In genomic region chr16:55543470-55543869, GRCh38 we compare ENCODE assay signal across 8 cellular contexts. TPM values are rescaled to one million over a fixed set of nuclear protein-coding genes. Genes with fewer than 3 reads are reported as not detected.
DNase-seq lines count a peak whose midpoint lies in the region; ATAC-seq and TF ChIP-seq lines count a peak whose summit lies in the region.

No MANE protein-coding gene starts in this region.

- WGBS in body of pancreas, 2 donors, result 9 to 12% methylated on average over 2 of the region's 2 CpGs

- no peak overlapping the region for H3K27ac ChIP-seq in body of pancreas

- no peak for TF ChIP-seq POLR2A in body of pancreas (IDR thresholded peaks at IDR 0.05)

- DNase-seq in A172 (ENCODE audit: low spot score) (peak; percentile 46), body of pancreas (no peak), left lobe of liver (ENCODE audit: low spot score) (no peak), NCI-H510A (lab: John Stamatoyannopoulos, UW) (no peak), posterior cingulate gyrus (no peak)

- ATAC-seq in body of pancreas (no peak), left lobe of liver (peak; percentile 85), HG03354 (IDR thresholded peaks at IDR 0.05; ENCODE audit: poor library complexity, severe bottlenecking, unreplicated experiment) (no peak), GM18861 (IDR thresholded peaks at IDR 0.05; ENCODE audit: unreplicated experiment) (no peak)

- TF ChIP-seq EP300 in Ishikawa (IDR thresholded peaks at IDR 0.05; ENCODE audit: borderline replicate concordance), result no peak

- H3K36me3 ChIP-seq in body of pancreas (replicated peaks in 1 of 2; ENCODE audit: insufficient read depth in 1 of 2, low read depth in 2 of 2), result no peaks in the 10 kb centered on the region

- TF ChIP-seq CTCF in body of pancreas (IDR thresholded peaks at IDR 0.05), result peak in 6 of 7 experiments; percentile 21 to 60 (median 53)

- intact Hi-C loops in body of pancreas (cut with DNase I) (no loop called here), posterior cingulate gyrus (cut with DNase I) (loop anchor here (1.0 to 5.0 kb wide), 4 partner anchors 41 to 159 kb away; no protein-coding TSS in a partner anchor)

- H3K4me1 ChIP-seq in body of pancreas, result no peaks in the 10 kb centered on the region

- no peaks in the 10 kb centered on the region for H3K27me3 ChIP-seq in body of pancreas

- TF ChIP-seq RAD21 in Ishikawa (IDR thresholded peaks at IDR 0.05; ENCODE audit: low read depth), result peak; percentile 12; the same call in 1 of the 2 replicates

- no peak overlapping the region for H3K4me3 ChIP-seq in body of pancreas

- H3K9me3 ChIP-seq in body of pancreas, result no peaks in the 10 kb centered on the region

TF ChIP-seq in Ishikawa, 13 proteins besides CTCF, POLR2A, EP300 and RAD21:
- no peak for TF ChIP-seq CREB1 (IDR thresholded peaks at IDR 0.05; ENCODE audit: low read depth)
- no peak for TF ChIP-seq NFIC (IDR thresholded peaks at IDR 0.05)
- no peak for TF ChIP-seq ZBTB7A (IDR thresholded peaks at IDR 0.05; ENCODE audit: low read depth)
- no peak for TF ChIP-seq TEAD4 (IDR thresholded peaks at IDR 0.05)
- TF ChIP-seq, protein P1, sequence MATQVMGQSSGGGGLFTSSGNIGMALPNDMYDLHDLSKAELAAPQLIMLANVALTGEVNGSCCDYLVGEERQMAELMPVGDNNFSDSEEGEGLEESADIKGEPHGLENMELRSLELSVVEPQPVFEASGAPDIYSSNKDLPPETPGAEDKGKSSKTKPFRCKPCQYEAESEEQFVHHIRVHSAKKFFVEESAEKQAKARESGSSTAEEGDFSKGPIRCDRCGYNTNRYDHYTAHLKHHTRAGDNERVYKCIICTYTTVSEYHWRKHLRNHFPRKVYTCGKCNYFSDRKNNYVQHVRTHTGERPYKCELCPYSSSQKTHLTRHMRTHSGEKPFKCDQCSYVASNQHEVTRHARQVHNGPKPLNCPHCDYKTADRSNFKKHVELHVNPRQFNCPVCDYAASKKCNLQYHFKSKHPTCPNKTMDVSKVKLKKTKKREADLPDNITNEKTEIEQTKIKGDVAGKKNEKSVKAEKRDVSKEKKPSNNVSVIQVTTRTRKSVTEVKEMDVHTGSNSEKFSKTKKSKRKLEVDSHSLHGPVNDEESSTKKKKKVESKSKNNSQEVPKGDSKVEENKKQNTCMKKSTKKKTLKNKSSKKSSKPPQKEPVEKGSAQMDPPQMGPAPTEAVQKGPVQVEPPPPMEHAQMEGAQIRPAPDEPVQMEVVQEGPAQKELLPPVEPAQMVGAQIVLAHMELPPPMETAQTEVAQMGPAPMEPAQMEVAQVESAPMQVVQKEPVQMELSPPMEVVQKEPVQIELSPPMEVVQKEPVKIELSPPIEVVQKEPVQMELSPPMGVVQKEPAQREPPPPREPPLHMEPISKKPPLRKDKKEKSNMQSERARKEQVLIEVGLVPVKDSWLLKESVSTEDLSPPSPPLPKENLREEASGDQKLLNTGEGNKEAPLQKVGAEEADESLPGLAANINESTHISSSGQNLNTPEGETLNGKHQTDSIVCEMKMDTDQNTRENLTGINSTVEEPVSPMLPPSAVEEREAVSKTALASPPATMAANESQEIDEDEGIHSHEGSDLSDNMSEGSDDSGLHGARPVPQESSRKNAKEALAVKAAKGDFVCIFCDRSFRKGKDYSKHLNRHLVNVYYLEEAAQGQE (IDR thresholded peaks at IDR 0.05; ENCODE audit: low read depth), result no peak
- no peak for TF ChIP-seq EGR1 (IDR thresholded peaks at IDR 0.05)
- no peak for TF ChIP-seq YY1 (IDR thresholded peaks at IDR 0.05; ENCODE audit: low read depth)
- TF ChIP-seq, protein P2, sequence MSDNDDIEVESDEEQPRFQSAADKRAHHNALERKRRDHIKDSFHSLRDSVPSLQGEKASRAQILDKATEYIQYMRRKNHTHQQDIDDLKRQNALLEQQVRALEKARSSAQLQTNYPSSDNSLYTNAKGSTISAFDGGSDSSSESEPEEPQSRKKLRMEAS (IDR thresholded peaks at IDR 0.05), result no peak
- no peak for TF ChIP-seq TAF1 (IDR thresholded peaks at IDR 0.05; ENCODE audit: low read depth)
- TF ChIP-seq FOXM1 (IDR thresholded peaks at IDR 0.05; ENCODE audit: borderline replicate concordance, low read depth), result no peak
- no peak for TF ChIP-seq CEBPB (IDR thresholded peaks at IDR 0.05)

RNA-seq across cellular contexts. Expression of gene CAPNS2, which starts 23.0 kb away (rescaled TPM):
- total RNA-seq in A172 (2014; rRNA removed; shearing (Covaris generic)), result 0.22 TPM in 1 of 2 replicates, not detected in the other
- total RNA-seq in body of pancreas (1 to 10 TPM in 1 of 2 donors, not detected in 1; 1.0 TPM), left lobe of liver (not detected)

RNA-seq across cellular contexts. Expression of gene LPCAT2, which starts 34.6 kb away (rescaled TPM):
- total RNA-seq in A172 (2014; rRNA removed; shearing (Covaris generic)), result 18.6 and 20.2 TPM in 2 replicates
- total RNA-seq in body of pancreas (1 to 10 TPM; 3.3 to 9.1 TPM), left lobe of liver (1.6 TPM)
